Comparison of ENCODE assay signal across 25 cellular contexts in the genomic region with DNA sequence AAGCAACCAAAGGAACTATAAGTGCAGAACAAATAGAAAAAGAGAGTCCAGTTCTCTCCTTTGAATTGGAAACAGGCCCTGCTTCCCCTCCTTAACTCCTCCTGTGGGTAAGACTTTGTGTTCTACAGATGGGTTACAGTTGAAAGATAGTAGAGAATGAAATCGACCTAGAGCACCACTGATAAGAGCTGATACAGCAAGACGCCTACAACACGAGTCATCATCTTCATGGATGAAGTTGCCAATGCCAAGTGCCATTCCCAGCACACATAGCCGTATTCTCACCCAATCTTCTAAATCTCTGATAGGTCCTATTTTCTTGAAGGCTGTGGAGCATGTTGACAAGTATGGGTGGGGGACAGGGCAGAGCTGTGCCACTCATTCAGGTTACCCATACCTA.
"Had no signal": no experiment of that assay in that cellular context is flagged by ENCODE, and none has a peak within 500 bp of the region (broad histone marks: within the 10 kb centered on the region; RNA-seq: fewer than 3 reads in every experiment).

No MANE protein-coding gene starts in this region.

- H3K9ac ChIP-seq: neural progenitor cell, parathyroid adenoma had no signal

- DNase-seq: dermis blood vessel endothelial cell; effector memory CD4-positive, alpha-beta T cell; foreskin fibroblast; gastrocnemius medialis; head of caudate nucleus; kidney; mesenchymal stem cell; midbrain; right lobe of liver; stimulated activated CD4-positive, alpha-beta T cell treated with anti-CD3 and anti-CD28 coated beads, Interleukin-12 subunit alpha, Interleukin-12 subunit beta, amount 100 ng/mL, for 4 hours; stimulated activated CD4-positive, alpha-beta T cell treated with anti-CD3 and anti-CD28 coated beads, Interleukin-1b, Interleukin-23, amount 100 ng/mL, for 48 hours; stimulated activated CD4-positive, alpha-beta T cell treated with anti-CD3 and anti-CD28 coated beads, Interleukin-4, amount 100 ng/mL, for 1 hour; stimulated activated CD8-positive, alpha-beta memory T cell treated with anti-CD3 and anti-CD28 coated beads, Interleukin-4, amount 100 ng/mL, for 48 hours; stimulated activated naive CD4-positive, alpha-beta T cell; stimulated activated naive CD8-positive, alpha-beta T cell treated with anti-CD3 and anti-CD28 coated beads, Interleukin-15, amount 100 ng/mL, for 72 hours; transverse colon; upper lobe of right lung; uterus had no signal

- ATAC-seq: gastrocnemius medialis; naive thymus-derived CD4-positive, alpha-beta T cell; stimulated activated naive CD8-positive, alpha-beta T cell treated with anti-CD3 and anti-CD28 coated beads, Interleukin-15, amount 100 ng/mL, for 72 hours; upper lobe of right lung had no signal

- H3K4me1 ChIP-seq: gastrocnemius medialis, neural progenitor cell, parathyroid adenoma, right lobe of liver, transverse colon, upper lobe of right lung, uterus had no signal

- H2AFZ ChIP-seq: neural progenitor cell, parathyroid adenoma had no signal

- H3K27me3 ChIP-seq: gastrocnemius medialis, neural progenitor cell, right lobe of liver, suprapubic skin, transverse colon, upper lobe of right lung, uterus had no signal

- H3K36me3 ChIP-seq: gastrocnemius medialis, neural progenitor cell, right lobe of liver, suprapubic skin, transverse colon, upper lobe of right lung, uterus had no signal

- H3K79me2 ChIP-seq: parathyroid adenoma had no signal

- H3K4me3 ChIP-seq: coronary artery, gastrocnemius medialis, lung, neural progenitor cell, right lobe of liver, smooth muscle cell, suprapubic skin, transverse colon, upper lobe of right lung, uterus had no signal

- H3K9me3 ChIP-seq: gastrocnemius medialis, right lobe of liver, suprapubic skin, transverse colon, upper lobe of right lung, uterus had no signal

- H3K4me2 ChIP-seq: neural progenitor cell, smooth muscle cell had no signal
